In genomic region chr16:400061-400540, GRCh38 we compare ENCODE assay signal across 8 cellular contexts. TPM values are rescaled to one million over a fixed set of nuclear protein-coding genes. Genes with fewer than 3 reads are reported as not detected.
DNase-seq lines count a peak whose midpoint lies in the region; ATAC-seq and TF ChIP-seq lines count a peak whose summit lies in the region.

No MANE protein-coding gene starts in this region.

- H3K27me3 Mint-ChIP-seq in activated CD4-positive, alpha-beta T cell treated with anti-CD3 and anti-CD28 coated beads for 36 hours, result peaks cover 3% of the 10 kb centered on the region
- no peaks in the 10 kb centered on the region for H3K27me3 Mint-ChIP-seq in stimulated activated naive B cell treated with anti-CD40 and anti-IgM and Interleukin-4, amounts not matched to agents 10 μg/mL and 1 μg/mL and 100 μg/mL, for 72 hours

- POLR2A ChIA-PET in activated CD4-positive, alpha-beta T cell treated with anti-CD3 and anti-CD28 coated beads for 36 hours (lab: Charles Lee), result no interaction called here

- CTCF ChIA-PET in activated CD4-positive, alpha-beta T cell treated with anti-CD3 and anti-CD28 coated beads for 36 hours (lab: Charles Lee), result interaction anchor here (1.8 kb wide), 1 partner anchor 25 kb away, joined by 4 read pairs; the partner anchor contains the start of gene RAB11FIP3

- intact Hi-C loops in activated CD4-positive, alpha-beta T cell treated with anti-CD3 and anti-CD28 coated beads for 36 hours (cut with DNase I, micrococcal nuclease), result loop anchor here in 1 of 2 experiments (2.0 to 10.0 kb wide), 4 partner anchors 269 to 1215 kb away; partner anchors contain the start of genes CRAMP1, IFT140, JMJD8 and RHOT2

- H3K4me1 Mint-ChIP-seq in activated CD4-positive, alpha-beta T cell treated with anti-CD3 and anti-CD28 coated beads for 36 hours, result peaks cover 17% of the 10 kb centered on the region
- peaks cover 24 to 31% of the 10 kb centered on the region in 2 donors for H3K4me1 Mint-ChIP-seq in stimulated activated naive B cell treated with anti-CD40 and anti-IgM and Interleukin-4, amounts not matched to agents 10 μg/mL and 1 μg/mL and 100 μg/mL, for 72 hours

- H3K27ac Mint-ChIP-seq in activated CD4-positive, alpha-beta T cell treated with anti-CD3 and anti-CD28 coated beads for 36 hours, result peak overlapping the region; percentile 87
- H3K27ac Mint-ChIP-seq in stimulated activated naive B cell treated with anti-CD40 and anti-IgM and Interleukin-4, amounts not matched to agents 10 μg/mL and 1 μg/mL and 100 μg/mL, for 72 hours, result peak overlapping the region; percentile 99

- H3K4me3 ChIP-seq in RWPE2 (ENCODE audit: severe bottlenecking), result peak overlapping the region; percentile 90
- peak overlapping the region; percentile 83 for H3K4me3 ChIP-seq in fibroblast of pulmonary artery (replicated peaks; ENCODE audit: low read depth, low read length)

- H3K4me3 Mint-ChIP-seq in activated CD4-positive, alpha-beta T cell treated with anti-CD3 and anti-CD28 coated beads for 36 hours, result peak overlapping the region; percentile 82
- peak overlapping the region; percentile 87 to 91 for H3K4me3 Mint-ChIP-seq in stimulated activated naive B cell treated with anti-CD40 and anti-IgM and Interleukin-4, amounts not matched to agents 10 μg/mL and 1 μg/mL and 100 μg/mL, for 72 hours

- peak overlapping the region; percentile 66 for H3K27ac ChIP-seq in RWPE2 (ENCODE audit: poor library complexity, severe bottlenecking)

- H3K36me3 ChIP-seq in RWPE2 (ENCODE audit: low read depth), result peaks cover 6% of the 10 kb centered on the region; the same call in 1 of the 2 replicates

- no peaks in the 10 kb centered on the region for H3K9me3 ChIP-seq in RWPE2 (ENCODE audit: severe bottlenecking)

- H3K9me3 Mint-ChIP-seq in activated CD4-positive, alpha-beta T cell treated with anti-CD3 and anti-CD28 coated beads for 36 hours (ENCODE audit: low read depth), result no peaks in the 10 kb centered on the region
- no peaks in the 10 kb centered on the region for H3K9me3 Mint-ChIP-seq in stimulated activated naive B cell treated with anti-CD40 and anti-IgM and Interleukin-4, amounts not matched to agents 10 μg/mL and 1 μg/mL and 100 μg/mL, for 72 hours

- peaks cover 3% of the 10 kb centered on the region for H3K4me1 ChIP-seq in RWPE2 (ENCODE audit: insufficient read depth, poor library complexity, severe bottlenecking)

- no peak for TF ChIP-seq CTCF in RWPE2 (IDR thresholded peaks at IDR 0.05; ENCODE audit: poor library complexity, severe bottlenecking)
- no peak for TF ChIP-seq CTCF in fibroblast of pulmonary artery (IDR thresholded peaks at IDR 0.05; ENCODE audit: low read length, missing control alignments)

- no peak for DNase-seq in activated CD4-positive, alpha-beta T cell treated with anti-CD3 and anti-CD28 coated beads for 36 hours
- no peak for DNase-seq in activated CD4-positive, alpha-beta T cell treated with anti-CD3 and anti-CD28 coated beads for 4 hours
- no peak for DNase-seq in RWPE2 (ENCODE audit: low spot score)
- DNase-seq in fibroblast of pulmonary artery (ENCODE audit: low read depth), result no peak
- no peak for DNase-seq in stimulated activated naive B cell treated with anti-CD40 and anti-IgM and Interleukin-4, amounts not matched to agents 10 μg/mL and 1 μg/mL and 100 μg/mL, for 72 hours
- DNase-seq in activated CD4-positive, alpha-beta T cell treated with anti-CD3 and anti-CD28 coated beads, Interleukin-2, amount 50 U/mL, for 48 hours, result no peak
- no peak for DNase-seq in NCI-H510A treated with DMSO at 0.1 percent for 48 hours (lab: John Stamatoyannopoulos, UW)

- H3K36me3 Mint-ChIP-seq in activated CD4-positive, alpha-beta T cell treated with anti-CD3 and anti-CD28 coated beads for 36 hours (ENCODE audit: low read depth), result peaks cover 2% of the 10 kb centered on the region
- peaks cover 1 to 10% of the 10 kb centered on the region in 2 donors for H3K36me3 Mint-ChIP-seq in stimulated activated naive B cell treated with anti-CD40 and anti-IgM and Interleukin-4, amounts not matched to agents 10 μg/mL and 1 μg/mL and 100 μg/mL, for 72 hours

- H3K27me3 ChIP-seq in RWPE2 (ENCODE audit: insufficient read depth, poor library complexity, severe bottlenecking), result no peaks in the 10 kb centered on the region

- ATAC-seq in activated CD4-positive, alpha-beta T cell treated with anti-CD3 and anti-CD28 coated beads for 36 hours, result no peak
- ATAC-seq in RWPE2 (ENCODE audit: low read depth) (no peak), GM21526 (IDR thresholded peaks at IDR 0.05; ENCODE audit: low FRiP score, unreplicated experiment) (no peak)
- ATAC-seq in stimulated activated naive B cell treated with anti-CD40 and anti-IgM and Interleukin-4, amounts not matched to agents 10 μg/mL and 1 μg/mL and 100 μg/mL, for 72 hours (replicated peaks), result peak in 1 of 2 donors; percentile 1

RNA-seq across cellular contexts. Expression of gene DECR2, which starts 1.6 kb away (rescaled TPM):
- total RNA-seq in activated CD4-positive, alpha-beta T cell treated with anti-CD3 and anti-CD28 coated beads for 36 hours, result 10 to 100 TPM; 11.5 to 13.0 TPM

RNA-seq across cellular contexts. Expression of gene NME4, which starts 3.1 kb away (rescaled TPM):
- total RNA-seq in activated CD4-positive, alpha-beta T cell treated with anti-CD3 and anti-CD28 coated beads for 36 hours, result 10 to 100 TPM; 55.9 to 72.1 TPM

RNA-seq across cellular contexts. Expression of gene PGAP6, which starts 18.3 kb away (rescaled TPM):
- 10 to 100 TPM; 22.9 to 40.8 TPM for total RNA-seq in activated CD4-positive, alpha-beta T cell treated with anti-CD3 and anti-CD28 coated beads for 36 hours

RNA-seq across cellular contexts. Expression of gene RAB11FIP3, which starts 25.3 kb away (rescaled TPM):
- 10 to 100 TPM; 14.2 to 17.0 TPM for total RNA-seq in activated CD4-positive, alpha-beta T cell treated with anti-CD3 and anti-CD28 coated beads for 36 hours

RNA-seq across cellular contexts. Expression of gene MRPL28, which starts 29.8 kb away (rescaled TPM):
- 10 to 100 TPM; 90.2 to 94.4 TPM for total RNA-seq in activated CD4-positive, alpha-beta T cell treated with anti-CD3 and anti-CD28 coated beads for 36 hours
